ENCODE assay signal across 15 cellular contexts in genomic region chr10:24238527-24239247, GRCh38. TPM values are rescaled to one million over a fixed set of nuclear protein-coding genes. Genes with fewer than 3 reads are reported as not detected.
DNase-seq lines count a peak whose midpoint lies in the region; TF ChIP-seq lines count a peak whose summit lies in the region.
"Had no signal": no experiment of that assay in that cellular context is flagged by ENCODE, and none has a peak within 500 bp of the region (broad histone marks: within the 10 kb centered on the region; RNA-seq: fewer than 3 reads in every experiment).

No MANE protein-coding gene starts in this region.

- peaks cover 2% of the 10 kb centered on the region for H3K27me3 Mint-ChIP-seq in endothelial cell (ENCODE audit: unreplicated experiment)

- TF ChIP-seq CTCF in endothelial cell (IDR thresholded peaks at IDR 0.05; ENCODE audit: unreplicated experiment), result no peak

- H3K27me3 ChIP-seq in muscle layer of duodenum (ENCODE audit: low read depth, low read length), result no peaks in the 10 kb centered on the region

- peak; percentile 11 for DNase-seq in NCI-H187 treated with DMSO at 0.1 percent for 48 hours (lab: John Stamatoyannopoulos, UW)
- no peak for DNase-seq in NCI-H187 (lab: John Stamatoyannopoulos, UW)
- no peak for DNase-seq in endothelial cell (ENCODE audit: low spot score)
- peak; percentile 58 for DNase-seq in ureter (ENCODE audit: low spot score)
- DNase-seq in AG20443 (ENCODE audit: low spot score), result no peak
- DNase-seq in activated T-cell treated with anti-CD3 and anti-CD28 coated beads, Interleukin-2, amount 50 U/mL, for 1 hour, result no peak
- DNase-seq in activated CD4-positive, alpha-beta T cell treated with anti-CD3 and anti-CD28 coated beads, Interleukin-2, amount 50 U/mL, for 48 hours, result no peak
- DNase-seq: cerebellar nuclear complex; naive thymus-derived CD8-positive, alpha-beta T cell; NCI-H2029 treated with DMSO at 0.1 percent for 48 hours; SHP77; stimulated activated CD4-positive, alpha-beta T cell treated with anti-CD3 and anti-CD28 coated beads, Interleukin-4, amount 100 ng/mL, for 24 hours had no signal

- peak overlapping the region in 1 of 2 donors; percentile 14 for H3K4me3 ChIP-seq in muscle layer of duodenum (ENCODE audit: low read depth in 1 of 2, low read length in 2 of 2)
- H3K4me3 ChIP-seq: A549 had no signal

- H3K36me3 Mint-ChIP-seq in endothelial cell (ENCODE audit: low read depth, unreplicated experiment), result peaks cover 3% of the 10 kb centered on the region
- H3K36me3 Mint-ChIP-seq: naive thymus-derived CD8-positive, alpha-beta T cell had no signal

- no peaks in the 10 kb centered on the region for H3K9me3 ChIP-seq in muscle layer of duodenum (ENCODE audit: control insufficient read depth in 1 of 2, low read length in 2 of 2)
- H3K9me3 ChIP-seq: A549 had no signal

- H3K27ac ChIP-seq in muscle layer of duodenum (ENCODE audit: low read length), result peak overlapping the region; percentile 17
- H3K27ac ChIP-seq: A549 had no signal

- peak overlapping the region; percentile 75 for H3K27ac Mint-ChIP-seq in endothelial cell (ENCODE audit: unreplicated experiment)
- H3K27ac Mint-ChIP-seq: activated T-helper 17 cell treated with anti-CD3 and anti-CD28 coated beads, Interleukin-2, amount 50 U/mL, for 72 hours; naive thymus-derived CD8-positive, alpha-beta T cell had no signal

- H3K4me3 Mint-ChIP-seq in endothelial cell (ENCODE audit: unreplicated experiment), result peak overlapping the region; percentile 69
- H3K4me3 Mint-ChIP-seq: activated T-helper 17 cell treated with anti-CD3 and anti-CD28 coated beads, Interleukin-2, amount 50 U/mL, for 72 hours; naive thymus-derived CD8-positive, alpha-beta T cell had no signal

- H3K36me3 ChIP-seq in muscle layer of duodenum (ENCODE audit: control insufficient read depth in 1 of 2, insufficient read depth in 2 of 2, low read length in 2 of 2), result no peaks in the 10 kb centered on the region

- H3K9me3 Mint-ChIP-seq in endothelial cell (ENCODE audit: unreplicated experiment), result no peaks in the 10 kb centered on the region
- H3K9me3 Mint-ChIP-seq: activated T-helper 17 cell treated with anti-CD3 and anti-CD28 coated beads, Interleukin-2, amount 50 U/mL, for 72 hours; naive thymus-derived CD8-positive, alpha-beta T cell had no signal

- peaks cover 49% of the 10 kb centered on the region for H3K4me1 Mint-ChIP-seq in endothelial cell (ENCODE audit: unreplicated experiment)
- H3K4me1 Mint-ChIP-seq: activated T-helper 17 cell treated with anti-CD3 and anti-CD28 coated beads, Interleukin-2, amount 50 U/mL, for 72 hours; naive thymus-derived CD8-positive, alpha-beta T cell had no signal

- no peaks in the 10 kb centered on the region for H3K4me1 ChIP-seq in muscle layer of duodenum (ENCODE audit: control insufficient read depth in 1 of 2, insufficient read depth in 2 of 2, low read length in 2 of 2)
- H3K4me1 ChIP-seq: A549 had no signal

RNA-seq across cellular contexts. Expression of gene KIAA1217, which starts 29.7 kb away (rescaled TPM):
- total RNA-seq in endothelial cell (ENCODE audit: unreplicated experiment) (70.8 TPM), ureter (108 TPM)
- total RNA-seq: naive thymus-derived CD8-positive, alpha-beta T cell had no signal

Comparison
In these comparisons a context has a peak if more than half of its experiments do, and no peak if none do; other contexts are left out.
1. DNase-seq: peak in NCI-H187 treated with DMSO at 0.1 percent for 48 hours (single experiment) and ureter (single experiment); none in NCI-H187 (0 of 2), endothelial cell (single experiment), AG20443 (single experiment), activated T-cell treated with anti-CD3 and anti-CD28 coated beads, Interleukin-2, amount 50 U/mL, for 1 hour (single experiment) and activated CD4-positive, alpha-beta T cell treated with anti-CD3 and anti-CD28 coated beads, Interleukin-2, amount 50 U/mL, for 48 hours (0 of 2).